In the genomic region with DNA sequence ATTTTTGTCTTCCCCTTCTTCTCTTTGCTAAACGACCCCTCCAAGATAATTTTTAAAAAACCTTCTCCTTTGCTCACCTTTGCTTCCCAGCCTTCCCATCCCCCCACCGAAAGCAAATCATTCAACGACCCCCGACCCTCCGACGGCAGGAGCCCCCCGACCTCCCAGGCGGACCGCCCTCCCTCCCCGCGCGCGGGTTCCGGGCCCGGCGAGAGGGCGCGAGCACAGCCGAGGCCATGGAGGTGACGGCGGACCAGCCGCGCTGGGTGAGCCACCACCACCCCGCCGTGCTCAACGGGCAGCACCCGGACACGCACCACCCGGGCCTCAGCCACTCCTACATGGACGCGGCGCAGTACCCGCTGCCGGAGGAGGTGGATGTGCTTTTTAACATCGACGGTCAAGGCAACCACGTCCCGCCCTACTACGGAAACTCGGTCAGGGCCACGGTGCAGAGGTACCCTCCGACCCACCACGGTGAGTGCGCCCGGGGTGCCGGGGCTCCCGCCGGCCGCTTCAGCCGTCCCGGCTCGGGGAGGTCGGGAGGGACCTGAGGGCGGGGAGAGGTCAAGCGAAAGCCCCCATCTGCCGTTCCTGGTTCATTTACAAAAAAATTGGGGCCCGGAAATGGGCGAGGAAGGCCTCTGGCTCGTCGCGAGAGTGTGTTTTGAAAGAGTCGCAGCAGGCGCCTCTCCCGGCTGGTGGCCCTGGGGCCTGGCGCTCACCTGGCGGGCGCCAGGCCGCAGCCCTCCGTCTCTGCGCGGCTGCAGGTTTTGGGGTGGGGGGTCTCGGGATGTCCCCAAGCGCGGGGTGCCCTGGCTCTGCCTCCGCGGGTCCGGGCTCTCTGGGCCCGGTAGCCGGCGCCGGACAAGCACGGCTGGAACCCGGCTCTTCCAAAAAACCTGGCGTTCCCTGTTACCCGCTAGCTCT, we compare ENCODE assay signal across 8 cellular contexts. TPM values are rescaled to one million over a fixed set of nuclear protein-coding genes. Genes with fewer than 3 reads are reported as not detected.
DNase-seq lines count a peak whose midpoint lies in the region; ATAC-seq and TF ChIP-seq lines count a peak whose summit lies in the region.

No MANE protein-coding gene starts in this region.

- H3K4me1 ChIP-seq in iPS-15b (ENCODE audit: control insufficient read depth, insufficient read depth, low read length) = peaks cover 14% of the 10 kb centered on the region

- H3K4me3 Mint-ChIP-seq in activated T-helper 1 cell treated with anti-CD3 and anti-CD28 coated beads, Interleukin-12 subunit alpha, Interleukin-12 subunit beta, Interleukin-2, Interleukin-4 antibody, amounts not matched to agents 30 ng/mL and 10 ng/mL and 1 ng/mL, durations not matched to agents 14 hours and 24 hours and 36 hours = peak overlapping the region; percentile 98
- H3K4me3 Mint-ChIP-seq in stimulated activated effector memory CD8-positive, alpha-beta T cell treated with anti-CD3 and anti-CD28 coated beads, Interleukin-12 subunit alpha, Interleukin-12 subunit beta, amount 100 ng/mL, for 72 hours = peak overlapping the region; percentile 81

- peaks cover 17% of the 10 kb centered on the region for H3K27me3 Mint-ChIP-seq in activated T-helper 1 cell treated with anti-CD3 and anti-CD28 coated beads, Interleukin-12 subunit alpha, Interleukin-12 subunit beta, Interleukin-2, Interleukin-4 antibody, amounts not matched to agents 30 ng/mL and 10 ng/mL and 1 ng/mL, durations not matched to agents 14 hours and 24 hours and 36 hours (ENCODE audit: insufficient read depth)

- peak; percentile 68 for DNase-seq in GM20000 (ENCODE audit: low spot score)
- peak; percentile 33 for DNase-seq in activated T-helper 1 cell treated with anti-CD3 and anti-CD28 coated beads, Interleukin-12 subunit alpha, Interleukin-12 subunit beta, Interleukin-2, Interleukin-4 antibody, amounts not matched to agents 30 ng/mL and 10 ng/mL and 1 ng/mL, durations not matched to agents 14 hours and 24 hours and 36 hours (ENCODE audit: low spot score)
- DNase-seq in stimulated activated effector memory CD8-positive, alpha-beta T cell treated with anti-CD3 and anti-CD28 coated beads, Interleukin-12 subunit alpha, Interleukin-12 subunit beta, amount 100 ng/mL, for 72 hours (ENCODE audit: low spot score in 2 of 2) = peak in 1 of 2 donors; percentile 83
- no peak for DNase-seq in DMS153 (lab: John Stamatoyannopoulos, UW)
- no peak for DNase-seq in CD1c-positive myeloid dendritic cell (ENCODE audit: extremely low spot score)
- DNase-seq in NCI-H2107 treated with DMSO at 0.1 percent for 48 hours (lab: John Stamatoyannopoulos, UW; ENCODE audit: unreplicated experiment) = no peak

- H3K4me1 Mint-ChIP-seq in activated T-helper 1 cell treated with anti-CD3 and anti-CD28 coated beads, Interleukin-12 subunit alpha, Interleukin-12 subunit beta, Interleukin-2, Interleukin-4 antibody, amounts not matched to agents 30 ng/mL and 10 ng/mL and 1 ng/mL, durations not matched to agents 14 hours and 24 hours and 36 hours (ENCODE audit: low read depth) = peaks cover 58% of the 10 kb centered on the region
- peaks cover 66% of the 10 kb centered on the region for H3K4me1 Mint-ChIP-seq in stimulated activated effector memory CD8-positive, alpha-beta T cell treated with anti-CD3 and anti-CD28 coated beads, Interleukin-12 subunit alpha, Interleukin-12 subunit beta, amount 100 ng/mL, for 72 hours

- intact Hi-C loops in activated T-helper 1 cell treated with anti-CD3 and anti-CD28 coated beads, Interleukin-12 subunit alpha, Interleukin-12 subunit beta, Interleukin-2, Interleukin-4 antibody, amounts not matched to agents 30 ng/mL and 10 ng/mL and 1 ng/mL, durations not matched to agents 14 hours and 24 hours and 36 hours (cut with micrococcal nuclease) = loop anchor here (2.0 to 10.0 kb wide), 4 partner anchors 15 to 1019 kb away; a partner anchor contains a TSS

- no peak overlapping the region for H3K9ac ChIP-seq in iPS-15b (ENCODE audit: low read depth, low read length)

- TF ChIP-seq CTCF in GM20000 (IDR thresholded peaks at IDR 0.05; ENCODE audit: extremely low read depth, missing control alignments) = no peak

- H3K9me3 Mint-ChIP-seq in activated T-helper 1 cell treated with anti-CD3 and anti-CD28 coated beads, Interleukin-12 subunit alpha, Interleukin-12 subunit beta, Interleukin-2, Interleukin-4 antibody, amounts not matched to agents 30 ng/mL and 10 ng/mL and 1 ng/mL, durations not matched to agents 14 hours and 24 hours and 36 hours = no peaks in the 10 kb centered on the region
- no peaks in the 10 kb centered on the region for H3K9me3 Mint-ChIP-seq in stimulated activated effector memory CD8-positive, alpha-beta T cell treated with anti-CD3 and anti-CD28 coated beads, Interleukin-12 subunit alpha, Interleukin-12 subunit beta, amount 100 ng/mL, for 72 hours

- peaks cover 89% of the 10 kb centered on the region for H3K27me3 ChIP-seq in iPS-15b (ENCODE audit: control insufficient read depth, insufficient read depth, low read length)

- peak overlapping the region; percentile 95 for H3K27ac Mint-ChIP-seq in activated T-helper 1 cell treated with anti-CD3 and anti-CD28 coated beads, Interleukin-12 subunit alpha, Interleukin-12 subunit beta, Interleukin-2, Interleukin-4 antibody, amounts not matched to agents 30 ng/mL and 10 ng/mL and 1 ng/mL, durations not matched to agents 14 hours and 24 hours and 36 hours
- H3K27ac Mint-ChIP-seq in stimulated activated effector memory CD8-positive, alpha-beta T cell treated with anti-CD3 and anti-CD28 coated beads, Interleukin-12 subunit alpha, Interleukin-12 subunit beta, amount 100 ng/mL, for 72 hours = peak overlapping the region; percentile 95

- no peaks in the 10 kb centered on the region for H3K36me3 ChIP-seq in iPS-15b (ENCODE audit: control insufficient read depth, insufficient read depth, low read length)

- peak; percentile 24 for ATAC-seq in stimulated activated effector memory CD8-positive, alpha-beta T cell treated with anti-CD3 and anti-CD28 coated beads, Interleukin-12 subunit alpha, Interleukin-12 subunit beta, amount 100 ng/mL, for 72 hours
- ATAC-seq in HG03108 (IDR thresholded peaks at IDR 0.05; ENCODE audit: unreplicated experiment) = no peak

- H3K9me3 ChIP-seq in iPS-15b (ENCODE audit: control insufficient read depth, insufficient read depth, low read length) = no peaks in the 10 kb centered on the region

- H3K4me3 ChIP-seq in iPS-15b (ENCODE audit: low read depth, low read length) = peak overlapping the region; percentile 49

- peaks cover 43% of the 10 kb centered on the region for H3K36me3 Mint-ChIP-seq in activated T-helper 1 cell treated with anti-CD3 and anti-CD28 coated beads, Interleukin-12 subunit alpha, Interleukin-12 subunit beta, Interleukin-2, Interleukin-4 antibody, amounts not matched to agents 30 ng/mL and 10 ng/mL and 1 ng/mL, durations not matched to agents 14 hours and 24 hours and 36 hours (ENCODE audit: low read depth)
- peaks cover 78% of the 10 kb centered on the region for H3K36me3 Mint-ChIP-seq in stimulated activated effector memory CD8-positive, alpha-beta T cell treated with anti-CD3 and anti-CD28 coated beads, Interleukin-12 subunit alpha, Interleukin-12 subunit beta, amount 100 ng/mL, for 72 hours

RNA-seq across cellular contexts. Expression of a gene that starts 1.2 kb away (rescaled TPM):
- total RNA-seq in activated T-helper 1 cell treated with anti-CD3 and anti-CD28 coated beads, Interleukin-12 subunit alpha, Interleukin-12 subunit beta, Interleukin-2, Interleukin-4 antibody, amounts not matched to agents 30 ng/mL and 10 ng/mL and 1 ng/mL, durations not matched to agents 14 hours and 24 hours and 36 hours = 79.5 TPM in 2 replicates

Comparison
In these comparisons a context has a peak if more than half of its experiments do, and no peak if none do; other contexts are left out.
1. DNase-seq: peak in GM20000 (single experiment) and activated T-helper 1 cell treated with anti-CD3 and anti-CD28 coated beads, Interleukin-12 subunit alpha, Interleukin-12 subunit beta, Interleukin-2, Interleukin-4 antibody, amounts not matched to agents 30 ng/mL and 10 ng/mL and 1 ng/mL, durations not matched to agents 14 hours and 24 hours and 36 hours (single experiment); none in DMS153 (single experiment), CD1c-positive myeloid dendritic cell (single experiment) and NCI-H2107 treated with DMSO at 0.1 percent for 48 hours (single experiment).